In genomic region chr14:90698379-90698869, GRCh38 we compare ENCODE assay signal across 9 cellular contexts.
DNase-seq lines count a peak whose midpoint lies in the region; ATAC-seq lines count a peak whose summit lies in the region.
"Had no signal": no experiment of that assay in that cellular context is flagged by ENCODE, and none has a peak within 500 bp of the region (broad histone marks: within the 10 kb centered on the region; RNA-seq: fewer than 3 reads in every experiment).

No MANE protein-coding gene starts in this region.

- ATAC-seq in HG03378 (IDR thresholded peaks at IDR 0.05; ENCODE audit: unreplicated experiment) (no peak), HG02763 (IDR thresholded peaks at IDR 0.05; ENCODE audit: unreplicated experiment) (no peak)

- no peak overlapping the region for H3K27ac Mint-ChIP-seq in T-helper 2 cell treated with Interferon-gamma antibody and Interleukin-4, amounts not matched to agents 5 μg/mL and 100 μg/mL, for 36 hours

- H3K4me1 Mint-ChIP-seq in T-helper 2 cell treated with Interferon-gamma antibody and Interleukin-4, amounts not matched to agents 5 μg/mL and 100 μg/mL, for 36 hours (ENCODE audit: low read depth), result no peaks in the 10 kb centered on the region

- peak overlapping the region; percentile 56 to 94 (median 79) for H3K4me2 ChIP-seq in BLaER1 treated with 17β-estradiol and CSF1 and Interleukin-3, amounts not matched to agents 10 nM and 100 nM

- H3K27me3 ChIP-seq in BLaER1 treated with 17β-estradiol and CSF1 and Interleukin-3, amounts not matched to agents 10 nM and 100 nM, result no peaks in the 10 kb centered on the region

- H4K20me1 ChIP-seq in BLaER1 treated with 17β-estradiol and CSF1 and Interleukin-3, amounts not matched to agents 10 nM and 100 nM, result no peaks in the 10 kb centered on the region

- H3K27me3 Mint-ChIP-seq in T-helper 2 cell treated with Interferon-gamma antibody and Interleukin-4, amounts not matched to agents 5 μg/mL and 100 μg/mL, for 36 hours (ENCODE audit: low read depth), result peaks cover 2% of the 10 kb centered on the region

- no peaks in the 10 kb centered on the region for H3K36me3 Mint-ChIP-seq in T-helper 2 cell treated with Interferon-gamma antibody and Interleukin-4, amounts not matched to agents 5 μg/mL and 100 μg/mL, for 36 hours (ENCODE audit: low read depth)

- peaks cover 45 to 59% (median 51%) of the 10 kb centered on the region in 10 experiments for H3K4me1 ChIP-seq in BLaER1 treated with 17β-estradiol and CSF1 and Interleukin-3, amounts not matched to agents 10 nM and 100 nM
- H3K4me1 ChIP-seq: Caco-2 had no signal

- peaks cover 0 to 7% (median 0%) of the 10 kb centered on the region in 11 experiments; a peak in 1 of 22 replicates for H3K36me3 ChIP-seq in BLaER1 treated with 17β-estradiol and CSF1 and Interleukin-3, amounts not matched to agents 10 nM and 100 nM

- no peak overlapping the region for H3K4me3 Mint-ChIP-seq in T-helper 2 cell treated with Interferon-gamma antibody and Interleukin-4, amounts not matched to agents 5 μg/mL and 100 μg/mL, for 36 hours

- no peaks in the 10 kb centered on the region for H3K9me3 Mint-ChIP-seq in T-helper 2 cell treated with Interferon-gamma antibody and Interleukin-4, amounts not matched to agents 5 μg/mL and 100 μg/mL, for 36 hours

- no peaks in the 10 kb centered on the region for H3K9me3 ChIP-seq in BLaER1 treated with 17β-estradiol and CSF1 and Interleukin-3, amounts not matched to agents 10 nM and 100 nM (replicated peaks in 1 of 11)
- H3K9me3 ChIP-seq: Caco-2 had no signal

- 0 out of 20 replicates have a peak overlapping the region, but pooled peaks of 1 of the 10 experiments have one; percentile 3 for H3K4me3 ChIP-seq in BLaER1 treated with 17β-estradiol and CSF1 and Interleukin-3, amounts not matched to agents 10 nM and 100 nM

- peak overlapping the region in 8 of 11 experiments; percentile 2 to 45 (median 19); a peak in 11 of 22 replicates for H3K27ac ChIP-seq in BLaER1 treated with 17β-estradiol and CSF1 and Interleukin-3, amounts not matched to agents 10 nM and 100 nM

- DNase-seq in NCI-H446 (lab: John Stamatoyannopoulos, UW), result peak; percentile 99 to 100
- DNase-seq in fibroblast of gingiva (ENCODE audit: low read depth), result peak; percentile 73
- peak; percentile 64 for DNase-seq in occipital lobe (lab: John Stamatoyannopoulos, UW)
- no peak for DNase-seq in stimulated activated naive CD4-positive, alpha-beta T cell treated with Interleukin-2 at 50 U/mL for 16 hours (lab: John Stamatoyannopoulos, UW)
- DNase-seq in T-helper 2 cell treated with Interferon-gamma antibody and Interleukin-4, amounts not matched to agents 5 μg/mL and 100 μg/mL, for 36 hours (ENCODE audit: low spot score), result no peak
- DNase-seq: Caco-2 had no signal

- H3K9ac ChIP-seq in BLaER1 treated with 17β-estradiol and CSF1 and Interleukin-3, amounts not matched to agents 10 nM and 100 nM, result peak overlapping the region in 6 of 11 experiments; percentile 3 to 61 (median 38); a peak in 6 of 22 replicates

Comparison
In these comparisons a context has a peak if more than half of its experiments do, and no peak if none do; other contexts are left out.
1. DNase-seq: peak in NCI-H446 (2 of 2), fibroblast of gingiva (single experiment) and occipital lobe (single experiment); none in stimulated activated naive CD4-positive, alpha-beta T cell treated with Interleukin-2 at 50 U/mL for 16 hours (single experiment) and T-helper 2 cell treated with Interferon-gamma antibody and Interleukin-4, amounts not matched to agents 5 μg/mL and 100 μg/mL, for 36 hours (single experiment).